In genomic region chr3:10198761-10199688, GRCh38 we compare ENCODE assay signal across 1 cellular context.
TF ChIP-seq lines count a peak whose summit lies in the region.

No MANE protein-coding gene starts in this region.

TF ChIP-seq in K562, 482 proteins besides CTCF, POLR2A, EP300 and RAD21 (continued from another document and continues in another):
- TF ChIP-seq ZBTB5 (IDR thresholded peaks at IDR 0.05): no peak
- TF ChIP-seq, protein P1, sequence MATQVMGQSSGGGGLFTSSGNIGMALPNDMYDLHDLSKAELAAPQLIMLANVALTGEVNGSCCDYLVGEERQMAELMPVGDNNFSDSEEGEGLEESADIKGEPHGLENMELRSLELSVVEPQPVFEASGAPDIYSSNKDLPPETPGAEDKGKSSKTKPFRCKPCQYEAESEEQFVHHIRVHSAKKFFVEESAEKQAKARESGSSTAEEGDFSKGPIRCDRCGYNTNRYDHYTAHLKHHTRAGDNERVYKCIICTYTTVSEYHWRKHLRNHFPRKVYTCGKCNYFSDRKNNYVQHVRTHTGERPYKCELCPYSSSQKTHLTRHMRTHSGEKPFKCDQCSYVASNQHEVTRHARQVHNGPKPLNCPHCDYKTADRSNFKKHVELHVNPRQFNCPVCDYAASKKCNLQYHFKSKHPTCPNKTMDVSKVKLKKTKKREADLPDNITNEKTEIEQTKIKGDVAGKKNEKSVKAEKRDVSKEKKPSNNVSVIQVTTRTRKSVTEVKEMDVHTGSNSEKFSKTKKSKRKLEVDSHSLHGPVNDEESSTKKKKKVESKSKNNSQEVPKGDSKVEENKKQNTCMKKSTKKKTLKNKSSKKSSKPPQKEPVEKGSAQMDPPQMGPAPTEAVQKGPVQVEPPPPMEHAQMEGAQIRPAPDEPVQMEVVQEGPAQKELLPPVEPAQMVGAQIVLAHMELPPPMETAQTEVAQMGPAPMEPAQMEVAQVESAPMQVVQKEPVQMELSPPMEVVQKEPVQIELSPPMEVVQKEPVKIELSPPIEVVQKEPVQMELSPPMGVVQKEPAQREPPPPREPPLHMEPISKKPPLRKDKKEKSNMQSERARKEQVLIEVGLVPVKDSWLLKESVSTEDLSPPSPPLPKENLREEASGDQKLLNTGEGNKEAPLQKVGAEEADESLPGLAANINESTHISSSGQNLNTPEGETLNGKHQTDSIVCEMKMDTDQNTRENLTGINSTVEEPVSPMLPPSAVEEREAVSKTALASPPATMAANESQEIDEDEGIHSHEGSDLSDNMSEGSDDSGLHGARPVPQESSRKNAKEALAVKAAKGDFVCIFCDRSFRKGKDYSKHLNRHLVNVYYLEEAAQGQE (CRISPR knock-in tag; IDR thresholded peaks at IDR 0.05; ENCODE audit: low read depth): no peak
- TF ChIP-seq CBX1 (IDR thresholded peaks at IDR 0.05; ENCODE audit: low read depth): no peak
- peak; percentile 42; the same call in 1 of the 2 replicates for TF ChIP-seq SMAD4 (CRISPR knock-in tag; conservative IDR thresholded peaks at IDR 0.05)
- TF ChIP-seq, protein P2, sequence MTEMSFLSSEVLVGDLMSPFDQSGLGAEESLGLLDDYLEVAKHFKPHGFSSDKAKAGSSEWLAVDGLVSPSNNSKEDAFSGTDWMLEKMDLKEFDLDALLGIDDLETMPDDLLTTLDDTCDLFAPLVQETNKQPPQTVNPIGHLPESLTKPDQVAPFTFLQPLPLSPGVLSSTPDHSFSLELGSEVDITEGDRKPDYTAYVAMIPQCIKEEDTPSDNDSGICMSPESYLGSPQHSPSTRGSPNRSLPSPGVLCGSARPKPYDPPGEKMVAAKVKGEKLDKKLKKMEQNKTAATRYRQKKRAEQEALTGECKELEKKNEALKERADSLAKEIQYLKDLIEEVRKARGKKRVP (CRISPR knock-in tag; IDR thresholded peaks at IDR 0.05): no peak
- TF ChIP-seq, protein P3, sequence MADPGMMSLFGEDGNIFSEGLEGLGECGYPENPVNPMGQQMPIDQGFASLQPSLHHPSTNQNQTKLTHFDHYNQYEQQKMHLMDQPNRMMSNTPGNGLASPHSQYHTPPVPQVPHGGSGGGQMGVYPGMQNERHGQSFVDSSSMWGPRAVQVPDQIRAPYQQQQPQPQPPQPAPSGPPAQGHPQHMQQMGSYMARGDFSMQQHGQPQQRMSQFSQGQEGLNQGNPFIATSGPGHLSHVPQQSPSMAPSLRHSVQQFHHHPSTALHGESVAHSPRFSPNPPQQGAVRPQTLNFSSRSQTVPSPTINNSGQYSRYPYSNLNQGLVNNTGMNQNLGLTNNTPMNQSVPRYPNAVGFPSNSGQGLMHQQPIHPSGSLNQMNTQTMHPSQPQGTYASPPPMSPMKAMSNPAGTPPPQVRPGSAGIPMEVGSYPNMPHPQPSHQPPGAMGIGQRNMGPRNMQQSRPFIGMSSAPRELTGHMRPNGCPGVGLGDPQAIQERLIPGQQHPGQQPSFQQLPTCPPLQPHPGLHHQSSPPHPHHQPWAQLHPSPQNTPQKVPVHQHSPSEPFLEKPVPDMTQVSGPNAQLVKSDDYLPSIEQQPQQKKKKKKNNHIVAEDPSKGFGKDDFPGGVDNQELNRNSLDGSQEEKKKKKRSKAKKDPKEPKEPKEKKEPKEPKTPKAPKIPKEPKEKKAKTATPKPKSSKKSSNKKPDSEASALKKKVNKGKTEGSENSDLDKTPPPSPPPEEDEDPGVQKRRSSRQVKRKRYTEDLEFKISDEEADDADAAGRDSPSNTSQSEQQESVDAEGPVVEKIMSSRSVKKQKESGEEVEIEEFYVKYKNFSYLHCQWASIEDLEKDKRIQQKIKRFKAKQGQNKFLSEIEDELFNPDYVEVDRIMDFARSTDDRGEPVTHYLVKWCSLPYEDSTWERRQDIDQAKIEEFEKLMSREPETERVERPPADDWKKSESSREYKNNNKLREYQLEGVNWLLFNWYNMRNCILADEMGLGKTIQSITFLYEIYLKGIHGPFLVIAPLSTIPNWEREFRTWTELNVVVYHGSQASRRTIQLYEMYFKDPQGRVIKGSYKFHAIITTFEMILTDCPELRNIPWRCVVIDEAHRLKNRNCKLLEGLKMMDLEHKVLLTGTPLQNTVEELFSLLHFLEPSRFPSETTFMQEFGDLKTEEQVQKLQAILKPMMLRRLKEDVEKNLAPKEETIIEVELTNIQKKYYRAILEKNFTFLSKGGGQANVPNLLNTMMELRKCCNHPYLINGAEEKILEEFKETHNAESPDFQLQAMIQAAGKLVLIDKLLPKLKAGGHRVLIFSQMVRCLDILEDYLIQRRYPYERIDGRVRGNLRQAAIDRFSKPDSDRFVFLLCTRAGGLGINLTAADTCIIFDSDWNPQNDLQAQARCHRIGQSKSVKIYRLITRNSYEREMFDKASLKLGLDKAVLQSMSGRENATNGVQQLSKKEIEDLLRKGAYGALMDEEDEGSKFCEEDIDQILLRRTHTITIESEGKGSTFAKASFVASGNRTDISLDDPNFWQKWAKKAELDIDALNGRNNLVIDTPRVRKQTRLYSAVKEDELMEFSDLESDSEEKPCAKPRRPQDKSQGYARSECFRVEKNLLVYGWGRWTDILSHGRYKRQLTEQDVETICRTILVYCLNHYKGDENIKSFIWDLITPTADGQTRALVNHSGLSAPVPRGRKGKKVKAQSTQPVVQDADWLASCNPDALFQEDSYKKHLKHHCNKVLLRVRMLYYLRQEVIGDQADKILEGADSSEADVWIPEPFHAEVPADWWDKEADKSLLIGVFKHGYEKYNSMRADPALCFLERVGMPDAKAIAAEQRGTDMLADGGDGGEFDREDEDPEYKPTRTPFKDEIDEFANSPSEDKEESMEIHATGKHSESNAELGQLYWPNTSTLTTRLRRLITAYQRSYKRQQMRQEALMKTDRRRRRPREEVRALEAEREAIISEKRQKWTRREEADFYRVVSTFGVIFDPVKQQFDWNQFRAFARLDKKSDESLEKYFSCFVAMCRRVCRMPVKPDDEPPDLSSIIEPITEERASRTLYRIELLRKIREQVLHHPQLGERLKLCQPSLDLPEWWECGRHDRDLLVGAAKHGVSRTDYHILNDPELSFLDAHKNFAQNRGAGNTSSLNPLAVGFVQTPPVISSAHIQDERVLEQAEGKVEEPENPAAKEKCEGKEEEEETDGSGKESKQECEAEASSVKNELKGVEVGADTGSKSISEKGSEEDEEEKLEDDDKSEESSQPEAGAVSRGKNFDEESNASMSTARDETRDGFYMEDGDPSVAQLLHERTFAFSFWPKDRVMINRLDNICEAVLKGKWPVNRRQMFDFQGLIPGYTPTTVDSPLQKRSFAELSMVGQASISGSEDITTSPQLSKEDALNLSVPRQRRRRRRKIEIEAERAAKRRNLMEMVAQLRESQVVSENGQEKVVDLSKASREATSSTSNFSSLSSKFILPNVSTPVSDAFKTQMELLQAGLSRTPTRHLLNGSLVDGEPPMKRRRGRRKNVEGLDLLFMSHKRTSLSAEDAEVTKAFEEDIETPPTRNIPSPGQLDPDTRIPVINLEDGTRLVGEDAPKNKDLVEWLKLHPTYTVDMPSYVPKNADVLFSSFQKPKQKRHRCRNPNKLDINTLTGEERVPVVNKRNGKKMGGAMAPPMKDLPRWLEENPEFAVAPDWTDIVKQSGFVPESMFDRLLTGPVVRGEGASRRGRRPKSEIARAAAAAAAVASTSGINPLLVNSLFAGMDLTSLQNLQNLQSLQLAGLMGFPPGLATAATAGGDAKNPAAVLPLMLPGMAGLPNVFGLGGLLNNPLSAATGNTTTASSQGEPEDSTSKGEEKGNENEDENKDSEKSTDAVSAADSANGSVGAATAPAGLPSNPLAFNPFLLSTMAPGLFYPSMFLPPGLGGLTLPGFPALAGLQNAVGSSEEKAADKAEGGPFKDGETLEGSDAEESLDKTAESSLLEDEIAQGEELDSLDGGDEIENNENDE (IDR thresholded peaks at IDR 0.05; ENCODE audit: low read depth, low read length): no peak
- 0 out of 2 replicates have a peak, but pooled peaks have one; percentile 37 for TF ChIP-seq ELF2 (CRISPR knock-in tag; IDR thresholded peaks at IDR 0.05)
- no peak for TF ChIP-seq RBM15 (IDR thresholded peaks at IDR 0.05; ENCODE audit: insufficient read depth, low read length)
- TF ChIP-seq SIN3A (IDR thresholded peaks at IDR 0.05; ENCODE audit: borderline replicate concordance in 2 of 2, control insufficient read depth in 1 of 2, low read depth in 2 of 2, low read length in 2 of 2): no peak
- no peak for TF ChIP-seq NFATC3 (IDR thresholded peaks at IDR 0.05)
- TF ChIP-seq ZNF639 (CRISPR knock-in tag; conservative IDR thresholded peaks at IDR 0.05 in 1 of 2, IDR thresholded peaks at IDR 0.05 in 1 of 2): no peak
- no peak for TF ChIP-seq ARID4B (CRISPR knock-in tag; IDR thresholded peaks at IDR 0.05)
- TF ChIP-seq DACH1 (IDR thresholded peaks at IDR 0.05; ENCODE audit: partially characterized antibody): no peak
- TF ChIP-seq ZNF212 (CRISPR knock-in tag; IDR thresholded peaks at IDR 0.05): no peak
- TF ChIP-seq TCF3 (CRISPR knock-in tag; IDR thresholded peaks at IDR 0.05): no peak
- TF ChIP-seq RBM17 (IDR thresholded peaks at IDR 0.05; ENCODE audit: borderline replicate concordance, low read depth, low read length): no peak
- TF ChIP-seq, protein P4, sequence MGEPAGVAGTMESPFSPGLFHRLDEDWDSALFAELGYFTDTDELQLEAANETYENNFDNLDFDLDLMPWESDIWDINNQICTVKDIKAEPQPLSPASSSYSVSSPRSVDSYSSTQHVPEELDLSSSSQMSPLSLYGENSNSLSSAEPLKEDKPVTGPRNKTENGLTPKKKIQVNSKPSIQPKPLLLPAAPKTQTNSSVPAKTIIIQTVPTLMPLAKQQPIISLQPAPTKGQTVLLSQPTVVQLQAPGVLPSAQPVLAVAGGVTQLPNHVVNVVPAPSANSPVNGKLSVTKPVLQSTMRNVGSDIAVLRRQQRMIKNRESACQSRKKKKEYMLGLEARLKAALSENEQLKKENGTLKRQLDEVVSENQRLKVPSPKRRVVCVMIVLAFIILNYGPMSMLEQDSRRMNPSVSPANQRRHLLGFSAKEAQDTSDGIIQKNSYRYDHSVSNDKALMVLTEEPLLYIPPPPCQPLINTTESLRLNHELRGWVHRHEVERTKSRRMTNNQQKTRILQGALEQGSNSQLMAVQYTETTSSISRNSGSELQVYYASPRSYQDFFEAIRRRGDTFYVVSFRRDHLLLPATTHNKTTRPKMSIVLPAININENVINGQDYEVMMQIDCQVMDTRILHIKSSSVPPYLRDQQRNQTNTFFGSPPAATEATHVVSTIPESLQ (CRISPR knock-in tag; IDR thresholded peaks at IDR 0.05): no peak
- TF ChIP-seq MITF (IDR thresholded peaks at IDR 0.05): no peak
- TF ChIP-seq OTX1 (CRISPR knock-in tag; IDR thresholded peaks at IDR 0.05): no peak
